1 cellular context compared by ENCODE assay signal in genomic region chr22:46335201-46336118, GRCh38.
TF ChIP-seq lines count a peak whose summit lies in the region.

TRMU (plus strand) TSS chr22:46335714; CDS start chr22:46335765, 51 bp downstream.

TF ChIP-seq in HepG2, 621 proteins besides CTCF, POLR2A, EP300 and RAD21 (continued from another document and continues in another):
- TF ChIP-seq RBFOX2 (IDR thresholded peaks at IDR 0.05; ENCODE audit: low read depth, low read length), result peak; percentile 97
- TF ChIP-seq RFX1 (IDR thresholded peaks at IDR 0.05), result no peak
- 0 out of 2 replicates have a peak, but pooled peaks have one; percentile 44 for TF ChIP-seq TBP (CRISPR knock-in tag; IDR thresholded peaks at IDR 0.05)
- peak; percentile 53; the same call in 1 of the 2 replicates for TF ChIP-seq BCL6 (CRISPR knock-in tag; IDR thresholded peaks at IDR 0.05)
- TF ChIP-seq ZNF207 (IDR thresholded peaks at IDR 0.05; ENCODE audit: borderline replicate concordance), result no peak
- peak; percentile 78 for TF ChIP-seq ZHX1 (CRISPR knock-in tag; IDR thresholded peaks at IDR 0.05; ENCODE audit: low read depth)
- no peak for TF ChIP-seq SOX6 (IDR thresholded peaks at IDR 0.05)
- TF ChIP-seq SOX6 (CRISPR knock-in tag; IDR thresholded peaks at IDR 0.05), result peak; percentile 66
- peak; percentile 75 for TF ChIP-seq SP4 (CRISPR knock-in tag; IDR thresholded peaks at IDR 0.05)
- TF ChIP-seq CCDC6 (CRISPR knock-in tag; IDR thresholded peaks at IDR 0.05), result peak; percentile 79; the same call in 1 of the 2 replicates
- no peak for TF ChIP-seq GTF2F1 (IDR thresholded peaks at IDR 0.05; ENCODE audit: low read length)
- peak; percentile 71; the same call in 1 of the 2 replicates for TF ChIP-seq ZNF296 (CRISPR knock-in tag; conservative IDR thresholded peaks at IDR 0.05)
- TF ChIP-seq ZNF530 (CRISPR knock-in tag; IDR thresholded peaks at IDR 0.05; ENCODE audit: low read depth), result 0 out of 2 replicates have a peak, but pooled peaks have one; percentile 60
- TF ChIP-seq ZNF350 (CRISPR knock-in tag; IDR thresholded peaks at IDR 0.05; ENCODE audit: borderline replicate concordance, low read depth), result no peak
- TF ChIP-seq ZNF567 (CRISPR knock-in tag; IDR thresholded peaks at IDR 0.05; ENCODE audit: borderline replicate concordance), result no peak
- no peak for TF ChIP-seq NBN (conservative IDR thresholded peaks at IDR 0.05)
- TF ChIP-seq ZNF276 (CRISPR knock-in tag; IDR thresholded peaks at IDR 0.05; ENCODE audit: low read depth), result no peak
- TF ChIP-seq ZNF563 (CRISPR knock-in tag; IDR thresholded peaks at IDR 0.05), result peak; percentile 93
- no peak; the same call in 1 of the 2 replicates for TF ChIP-seq ZNF746 (CRISPR knock-in tag; IDR thresholded peaks at IDR 0.05)
- TF ChIP-seq ZFP37 (CRISPR knock-in tag; IDR thresholded peaks at IDR 0.05; ENCODE audit: borderline replicate concordance), result peak; percentile 77; the same call in 1 of the 2 replicates
- TF ChIP-seq ZNF142 (CRISPR knock-in tag; IDR thresholded peaks at IDR 0.05), result peak; percentile 79; the same call in 1 of the 2 replicates
- TF ChIP-seq ZBTB49 (CRISPR knock-in tag; IDR thresholded peaks at IDR 0.05; ENCODE audit: borderline replicate concordance), result no peak
- 0 out of 2 replicates have a peak, but pooled peaks have one; percentile 31 for TF ChIP-seq FOXJ3 (CRISPR knock-in tag; IDR thresholded peaks at IDR 0.05; ENCODE audit: borderline replicate concordance)
- TF ChIP-seq ATF6 (CRISPR knock-in tag; conservative IDR thresholded peaks at IDR 0.05), result no peak
- TF ChIP-seq ZNF432 (CRISPR knock-in tag; IDR thresholded peaks at IDR 0.05; ENCODE audit: borderline replicate concordance), result no peak; the same call in 1 of the 2 replicates
- TF ChIP-seq TRAFD1 (CRISPR knock-in tag; IDR thresholded peaks at IDR 0.05; ENCODE audit: borderline replicate concordance), result no peak
- TF ChIP-seq SKI (IDR thresholded peaks at IDR 0.05; ENCODE audit: partially characterized antibody), result peak; percentile 54
- peak; percentile 64; the same call in 1 of the 2 replicates for TF ChIP-seq MIXL1 (CRISPR knock-in tag; IDR thresholded peaks at IDR 0.05)
- peak; percentile 58; the same call in 1 of the 2 replicates for TF ChIP-seq ZNF792 (CRISPR knock-in tag; IDR thresholded peaks at IDR 0.05)
- peak; percentile 90 for TF ChIP-seq PHF21A (CRISPR knock-in tag; IDR thresholded peaks at IDR 0.05)
- TF ChIP-seq GTF3A (CRISPR knock-in tag; conservative IDR thresholded peaks at IDR 0.05), result no peak
- TF ChIP-seq ZFP41 (CRISPR knock-in tag; IDR thresholded peaks at IDR 0.05; ENCODE audit: borderline replicate concordance), result peak; percentile 31; the same call in 1 of the 2 replicates
- peak; percentile 95 for TF ChIP-seq SAP130 (CRISPR knock-in tag; IDR thresholded peaks at IDR 0.05; ENCODE audit: low read depth)
- TF ChIP-seq ZNF337 (CRISPR knock-in tag; IDR thresholded peaks at IDR 0.05; ENCODE audit: borderline replicate concordance, low read depth), result no peak
- TF ChIP-seq EZH2 (conservative IDR thresholded peaks at IDR 0.05; ENCODE audit: low read depth, low read length), result no peak
- TF ChIP-seq FLYWCH1 (CRISPR knock-in tag; IDR thresholded peaks at IDR 0.05), result no peak
- TF ChIP-seq MTERF4 (CRISPR knock-in tag; IDR thresholded peaks at IDR 0.05), result peak; percentile 97
- TF ChIP-seq HMGA1 (CRISPR knock-in tag; conservative IDR thresholded peaks at IDR 0.05), result no peak
- peak; percentile 75; the same call in 1 of the 2 replicates for TF ChIP-seq ZNF720 (CRISPR knock-in tag; IDR thresholded peaks at IDR 0.05)
- TF ChIP-seq ZNF777 (CRISPR knock-in tag; IDR thresholded peaks at IDR 0.05), result peak; percentile 84
- TF ChIP-seq EHMT2 (IDR thresholded peaks at IDR 0.05; ENCODE audit: borderline replicate concordance, low read depth, low read length), result no peak
- TF ChIP-seq ZNF510 (CRISPR knock-in tag; IDR thresholded peaks at IDR 0.05; ENCODE audit: low read depth), result no peak
- TF ChIP-seq ZNF12 (CRISPR knock-in tag; IDR thresholded peaks at IDR 0.05), result no peak
- TF ChIP-seq CENPBD1 (CRISPR knock-in tag; IDR thresholded peaks at IDR 0.05; ENCODE audit: borderline replicate concordance, low read depth), result no peak; the same call in 1 of the 2 replicates
- no peak for TF ChIP-seq ATF5 (CRISPR knock-in tag; IDR thresholded peaks at IDR 0.05; ENCODE audit: low read depth)
